Comparison of ENCODE assay signal across 10 cellular contexts in the genomic region with DNA sequence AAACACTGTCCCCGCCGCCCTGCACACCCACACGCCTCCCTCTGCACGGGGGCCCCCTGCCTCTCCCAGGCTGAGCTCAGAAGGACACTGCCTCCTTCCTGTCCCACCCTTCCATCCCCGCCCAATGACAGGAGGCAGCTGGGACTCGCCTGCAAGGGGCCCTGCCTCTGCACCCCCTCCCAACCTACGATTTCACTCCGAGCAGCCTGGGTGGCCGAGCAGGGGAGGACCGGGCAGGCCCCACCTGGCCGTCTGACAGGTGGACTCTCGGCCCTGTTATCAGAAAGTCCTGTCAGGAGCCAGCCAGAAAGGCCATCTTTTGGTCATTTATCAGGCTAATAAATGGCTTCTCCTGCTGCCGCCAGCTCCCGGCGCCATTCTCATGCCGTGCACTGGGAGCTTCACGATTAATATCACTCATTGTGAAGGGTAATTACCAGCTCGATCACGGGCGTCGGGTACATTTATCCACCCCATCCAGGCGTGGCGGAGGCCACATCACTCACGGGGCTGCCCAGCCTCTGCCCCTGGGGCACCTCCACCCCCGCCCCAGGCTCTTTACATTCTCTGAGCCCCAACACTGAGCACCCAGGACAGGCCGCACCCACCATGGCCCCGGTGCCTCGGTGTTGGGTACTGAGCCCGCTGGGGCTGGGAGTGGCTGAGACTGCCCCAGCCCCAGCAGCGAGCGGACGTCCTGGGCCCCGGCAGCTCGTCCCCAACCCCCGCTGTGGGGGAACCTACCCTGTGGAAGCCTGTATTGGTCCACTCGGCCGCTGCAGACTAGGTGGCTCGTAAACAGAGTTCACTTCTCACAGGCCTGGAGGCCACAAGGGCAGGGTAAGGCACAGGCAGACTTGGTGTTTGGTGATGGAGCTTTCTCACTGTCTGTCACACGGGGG.
DNase-seq lines count a peak whose midpoint lies in the region; ATAC-seq, FAIRE-seq and TF ChIP-seq lines count a peak whose summit lies in the region.
"Had no signal": no experiment of that assay in that cellular context is flagged by ENCODE, and none has a peak within 500 bp of the region (broad histone marks: within the 10 kb centered on the region; RNA-seq: fewer than 3 reads in every experiment).

No MANE protein-coding gene starts in this region.

- CTCF ChIA-PET in RWPE1 (lab: Yijun Ruan, JAX) = no interaction called here

- no peaks in the 10 kb centered on the region for H3K9me3 Mint-ChIP-seq in activated naive CD8-positive, alpha-beta T cell treated with anti-CD3 and anti-CD28 coated beads, Interleukin-2, amount 10 ng/mL, durations not matched to agents 7 days and 5 days
- H3K9me3 Mint-ChIP-seq in activated naive CD8-positive, alpha-beta T cell treated with anti-CD3 and anti-CD28 coated beads, Interleukin-2, amount 50 U/mL, for 24 hours = no peaks in the 10 kb centered on the region
- H3K9me3 Mint-ChIP-seq in natural killer cell treated with Interleukin-12 subunit alpha and Interleukin-12 subunit beta and Interleukin-15 and Interleukin-18, amount 100 ng/mL, for 72 hours = no peaks in the 10 kb centered on the region

- TF ChIP-seq CTCF in coronary artery (IDR thresholded peaks at IDR 0.05) = no peak
- TF ChIP-seq CTCF in RWPE1 (conservative IDR thresholded peaks at IDR 0.05; ENCODE audit: low read depth) = no peak

- DNase-seq in activated naive CD8-positive, alpha-beta T cell treated with anti-CD3 and anti-CD28 coated beads, Interleukin-2, amount 10 ng/mL, durations not matched to agents 7 days and 5 days = peak; percentile 29
- DNase-seq in activated naive CD8-positive, alpha-beta T cell treated with anti-CD3 and anti-CD28 coated beads, Interleukin-2, amount 50 U/mL, for 24 hours = no peak
- DNase-seq in coronary artery (ENCODE audit: low spot score) (peak; percentile 52), urothelium cell line (ENCODE audit: low spot score) (no peak), COLO668 (lab: John Stamatoyannopoulos, UW; ENCODE audit: unreplicated experiment) (no peak), NCI-H1694 treated with DMSO at 0.1 percent for 48 hours (lab: John Stamatoyannopoulos, UW) (no peak), RWPE1 (ENCODE audit: low spot score) (no peak)
- peak; percentile 56 for DNase-seq in natural killer cell treated with Interleukin-12 subunit alpha and Interleukin-12 subunit beta and Interleukin-15 and Interleukin-18, amount 100 ng/mL, for 72 hours (ENCODE audit: low spot score)
- DNase-seq: mesendoderm, NCI-H524 treated with DMSO at 0.1 percent for 48 hours had no signal

- no peak overlapping the region for H3K4me3 Mint-ChIP-seq in activated naive CD8-positive, alpha-beta T cell treated with anti-CD3 and anti-CD28 coated beads, Interleukin-2, amount 10 ng/mL, durations not matched to agents 7 days and 5 days
- H3K4me3 Mint-ChIP-seq in activated naive CD8-positive, alpha-beta T cell treated with anti-CD3 and anti-CD28 coated beads, Interleukin-2, amount 50 U/mL, for 24 hours = no peak overlapping the region
- H3K4me3 Mint-ChIP-seq in natural killer cell treated with Interleukin-12 subunit alpha and Interleukin-12 subunit beta and Interleukin-15 and Interleukin-18, amount 100 ng/mL, for 72 hours = no peak overlapping the region

- no peak overlapping the region for H3K27ac ChIP-seq in coronary artery
- no peak overlapping the region for H3K27ac ChIP-seq in RWPE1

- FAIRE-seq in urothelium cell line (lab: Jason Lieb, UNC) = peak; percentile 44

- H3K4me3 ChIP-seq in coronary artery = no peak overlapping the region

- ATAC-seq in activated naive CD8-positive, alpha-beta T cell treated with anti-CD3 and anti-CD28 coated beads, Interleukin-2, amount 10 ng/mL, durations not matched to agents 7 days and 5 days (ENCODE audit: low read depth) = peak; percentile 21
- ATAC-seq in activated naive CD8-positive, alpha-beta T cell treated with anti-CD3 and anti-CD28 coated beads, Interleukin-2, amount 50 U/mL, for 24 hours = no peak
- ATAC-seq in natural killer cell treated with Interleukin-12 subunit alpha and Interleukin-12 subunit beta and Interleukin-15 and Interleukin-18, amount 100 ng/mL, for 72 hours = no peak

- H3K27ac Mint-ChIP-seq in activated naive CD8-positive, alpha-beta T cell treated with anti-CD3 and anti-CD28 coated beads, Interleukin-2, amount 10 ng/mL, durations not matched to agents 7 days and 5 days = no peak overlapping the region
- no peak overlapping the region for H3K27ac Mint-ChIP-seq in activated naive CD8-positive, alpha-beta T cell treated with anti-CD3 and anti-CD28 coated beads, Interleukin-2, amount 50 U/mL, for 24 hours
- peak overlapping the region in 1 of 2 donors; percentile 46 for H3K27ac Mint-ChIP-seq in natural killer cell treated with Interleukin-12 subunit alpha and Interleukin-12 subunit beta and Interleukin-15 and Interleukin-18, amount 100 ng/mL, for 72 hours

- no peaks in the 10 kb centered on the region for H3K27me3 Mint-ChIP-seq in activated naive CD8-positive, alpha-beta T cell treated with anti-CD3 and anti-CD28 coated beads, Interleukin-2, amount 10 ng/mL, durations not matched to agents 7 days and 5 days
- H3K27me3 Mint-ChIP-seq in activated naive CD8-positive, alpha-beta T cell treated with anti-CD3 and anti-CD28 coated beads, Interleukin-2, amount 50 U/mL, for 24 hours = no peaks in the 10 kb centered on the region
- no peaks in the 10 kb centered on the region for H3K27me3 Mint-ChIP-seq in natural killer cell treated with Interleukin-12 subunit alpha and Interleukin-12 subunit beta and Interleukin-15 and Interleukin-18, amount 100 ng/mL, for 72 hours

- H3K4me1 Mint-ChIP-seq in activated naive CD8-positive, alpha-beta T cell treated with anti-CD3 and anti-CD28 coated beads, Interleukin-2, amount 10 ng/mL, durations not matched to agents 7 days and 5 days = peaks cover 14% of the 10 kb centered on the region
- H3K4me1 Mint-ChIP-seq in activated naive CD8-positive, alpha-beta T cell treated with anti-CD3 and anti-CD28 coated beads, Interleukin-2, amount 50 U/mL, for 24 hours = peaks cover 15% of the 10 kb centered on the region
- H3K4me1 Mint-ChIP-seq in natural killer cell treated with Interleukin-12 subunit alpha and Interleukin-12 subunit beta and Interleukin-15 and Interleukin-18, amount 100 ng/mL, for 72 hours (ENCODE audit: low read depth in 2 of 2) = peaks cover 6 to 25% of the 10 kb centered on the region in 2 donors

- POLR2A ChIA-PET in activated naive CD8-positive, alpha-beta T cell treated with anti-CD3 and anti-CD28 coated beads, Interleukin-2, amount 10 ng/mL, durations not matched to agents 7 days and 5 days (lab: Charles Lee) = no interaction called here
- POLR2A ChIA-PET in RWPE1 (lab: Yijun Ruan, JAX; ENCODE audit: low non-redundant PET) = no interaction called here

- H3K36me3 Mint-ChIP-seq in activated naive CD8-positive, alpha-beta T cell treated with anti-CD3 and anti-CD28 coated beads, Interleukin-2, amount 10 ng/mL, durations not matched to agents 7 days and 5 days = no peaks in the 10 kb centered on the region
- H3K36me3 Mint-ChIP-seq in activated naive CD8-positive, alpha-beta T cell treated with anti-CD3 and anti-CD28 coated beads, Interleukin-2, amount 50 U/mL, for 24 hours (ENCODE audit: low read depth) = no peaks in the 10 kb centered on the region
- H3K36me3 Mint-ChIP-seq in natural killer cell treated with Interleukin-12 subunit alpha and Interleukin-12 subunit beta and Interleukin-15 and Interleukin-18, amount 100 ng/mL, for 72 hours = no peaks in the 10 kb centered on the region

Comparison
In these comparisons a context has a peak if more than half of its experiments do, and no peak if none do; other contexts are left out.
1. DNase-seq: peak in activated naive CD8-positive, alpha-beta T cell treated with anti-CD3 and anti-CD28 coated beads, Interleukin-2, amount 10 ng/mL, durations not matched to agents 7 days and 5 days (single experiment), coronary artery (single experiment) and natural killer cell treated with Interleukin-12 subunit alpha and Interleukin-12 subunit beta and Interleukin-15 and Interleukin-18, amount 100 ng/mL, for 72 hours (single experiment); none in activated naive CD8-positive, alpha-beta T cell treated with anti-CD3 and anti-CD28 coated beads, Interleukin-2, amount 50 U/mL, for 24 hours (single experiment), urothelium cell line (single experiment), COLO668 (single experiment), NCI-H1694 treated with DMSO at 0.1 percent for 48 hours (single experiment) and RWPE1 (single experiment).